Comparison of ENCODE assay signal across 8 cellular contexts in genomic region chr17:82495844-82496528, GRCh38. TPM values are rescaled to one million over a fixed set of nuclear protein-coding genes. Genes with fewer than 3 reads are reported as not detected.
DNase-seq lines count a peak whose midpoint lies in the region; ATAC-seq, FAIRE-seq and TF ChIP-seq lines count a peak whose summit lies in the region.

No MANE protein-coding gene starts in this region.

- H3K9ac ChIP-seq in trophoblast cell (ENCODE audit: low read length): no peak overlapping the region

- no peak overlapping the region for H2BK5ac ChIP-seq in trophoblast cell (ENCODE audit: low read depth, low read length, poor library complexity)

- peaks cover 2% of the 10 kb centered on the region for H3K79me2 ChIP-seq in trophoblast cell (ENCODE audit: control insufficient read depth, insufficient read depth, low read length, poor library complexity)

- no peak overlapping the region for H2AK5ac ChIP-seq in trophoblast cell (ENCODE audit: low read length)

- no peaks in the 10 kb centered on the region for H3K36me3 Mint-ChIP-seq in chondrocyte (ENCODE audit: low read depth)

- H3K4me3 Mint-ChIP-seq in chondrocyte (ENCODE audit: unreplicated experiment): peak overlapping the region; percentile 82

- TF ChIP-seq CTCF in chondrocyte (IDR thresholded peaks at IDR 0.05): no peak

- no peaks in the 10 kb centered on the region for H3K36me3 ChIP-seq in trophoblast cell (ENCODE audit: control insufficient read depth in 1 of 2, insufficient read depth in 2 of 2, low read length in 2 of 2)

- H3K14ac ChIP-seq in trophoblast cell (ENCODE audit: low read length): no peak overlapping the region

- no peak overlapping the region for H3K27ac ChIP-seq in trophoblast cell (ENCODE audit: low read depth, low read length)

- no peaks in the 10 kb centered on the region for H3K27me3 Mint-ChIP-seq in chondrocyte (ENCODE audit: low read depth)

- no peak for FAIRE-seq in GM12891 (lab: Jason Lieb, UNC)

- ATAC-seq in GM19023 (IDR thresholded peaks at IDR 0.05; ENCODE audit: unreplicated experiment) (no peak), GM21717 (IDR thresholded peaks at IDR 0.05; ENCODE audit: unreplicated experiment) (no peak)

- no CpG with 5 or more reads among the region's 12 CpGs for WGBS in trophoblast cell (ENCODE audit: extremely low coverage, insufficient coverage, insufficient read length)

- peaks cover 4 to 17% of the 10 kb centered on the region in 2 experiments for H3K4me1 ChIP-seq in trophoblast cell (ENCODE audit: control insufficient read depth in 1 of 2, insufficient read depth in 2 of 2, low read length in 2 of 2)

- peaks cover 4% of the 10 kb centered on the region for H3K79me1 ChIP-seq in trophoblast cell (ENCODE audit: low read length)

- H3K18ac ChIP-seq in trophoblast cell (ENCODE audit: low read length): no peak overlapping the region

- no peak overlapping the region for H2BK120ac ChIP-seq in trophoblast cell (ENCODE audit: insufficient read depth, low read length, poor library complexity)

- no peak overlapping the region for H4K12ac ChIP-seq in trophoblast cell (ENCODE audit: low read depth, low read length)

- H3K9me3 Mint-ChIP-seq in chondrocyte (ENCODE audit: low read depth): no peaks in the 10 kb centered on the region

- H3K27ac Mint-ChIP-seq in chondrocyte (ENCODE audit: unreplicated experiment): peak overlapping the region; percentile 27

- no peak overlapping the region for H3K4ac ChIP-seq in trophoblast cell (ENCODE audit: low read depth, low read length)

- H3K4me3 ChIP-seq in trophoblast cell (ENCODE audit: low read depth, low read length): no peak overlapping the region

- no peak overlapping the region for H2AFZ ChIP-seq in trophoblast cell (ENCODE audit: insufficient read depth, low read length, poor library complexity)

- no peak overlapping the region for H2BK12ac ChIP-seq in trophoblast cell (ENCODE audit: low read length)

- no peak overlapping the region for H3K23ac ChIP-seq in trophoblast cell (ENCODE audit: low read length)

- TF ChIP-seq POLR2A in GM12891 (IDR thresholded peaks at IDR 0.05; ENCODE audit: low read depth, low read length): no peak

- peaks cover 32% of the 10 kb centered on the region for H3K4me1 Mint-ChIP-seq in chondrocyte (ENCODE audit: low read depth)

- H4K8ac ChIP-seq in trophoblast cell (ENCODE audit: low read depth, low read length): no peak overlapping the region

- no peak overlapping the region for H4K91ac ChIP-seq in trophoblast cell (ENCODE audit: low read depth, low read length)

- H3K27me3 ChIP-seq in trophoblast cell (ENCODE audit: insufficient read depth, low read length): no peaks in the 10 kb centered on the region

- DNase-seq in DMS79 treated with DMSO at 0.1 percent for 48 hours (lab: John Stamatoyannopoulos, UW) (peak; percentile 50), NCI-H2029 treated with DMSO at 0.1 percent for 48 hours (lab: John Stamatoyannopoulos, UW) (peak; percentile 60), chondrocyte (ENCODE audit: low spot score) (no peak), trophoblast cell (peak; percentile 22 to 32), GM12891 (ENCODE audit: insufficient read length, low spot score) (no peak), NCI-H2107 treated with DMSO at 0.1 percent for 48 hours (lab: John Stamatoyannopoulos, UW; ENCODE audit: unreplicated experiment) (no peak)

- H3K4me2 ChIP-seq in trophoblast cell (ENCODE audit: low read length): no peak overlapping the region

- peaks cover 2% of the 10 kb centered on the region for H3K9me3 ChIP-seq in trophoblast cell (ENCODE audit: insufficient read depth, low read depth, low read length)

TF ChIP-seq in GM12891, 5 proteins besides CTCF, POLR2A, EP300 and RAD21:
- TF ChIP-seq TAF1 (IDR thresholded peaks at IDR 0.05; ENCODE audit: low read depth, low read length) (no peak), POU2F2 (IDR thresholded peaks at IDR 0.05; ENCODE audit: low read depth, low read length) (no peak), POLR2AphosphoS5 (IDR thresholded peaks at IDR 0.05; ENCODE audit: low read depth, low read length) (no peak), PAX5 (IDR thresholded peaks at IDR 0.05; ENCODE audit: insufficient read depth, low read length, severe bottlenecking) (no peak), SPI1 (IDR thresholded peaks at IDR 0.05; ENCODE audit: low read depth, low read length) (no peak)
TF ChIP-seq in GM12891: peak in this region for 0.

RNA-seq across cellular contexts. Expression of gene FOXK2, which starts 23.5 kb away (rescaled TPM):
- 47.6 to 49.5 TPM (median 49.4 TPM) in 3 replicates for total RNA-seq in chondrocyte
- polyA plus RNA-seq in trophoblast cell (2013): 68.4 and 69.0 TPM in 2 replicates
- polyA plus RNA-seq in GM12891 (2012; ENCODE audit: low read depth, missing spikeins): 19.6 TPM

RNA-seq across cellular contexts. Expression of gene NARF, which starts 37.4 kb away (rescaled TPM):
- 56.0 to 68.9 TPM (median 64.1 TPM) in 3 replicates for total RNA-seq in chondrocyte
- polyA plus RNA-seq in trophoblast cell (2013): 70.2 and 74.2 TPM in 2 replicates
- 119 TPM for polyA plus RNA-seq in GM12891 (2012; ENCODE audit: low read depth, missing spikeins)

RNA-seq across cellular contexts. Expression of gene CYBC1, which starts 45.4 kb away (rescaled TPM):
- total RNA-seq in chondrocyte: 52.5 to 55.4 TPM (median 53.0 TPM) in 3 replicates
- 38.4 and 38.7 TPM in 2 replicates for polyA plus RNA-seq in trophoblast cell (2013)
- 104 TPM for polyA plus RNA-seq in GM12891 (2012; ENCODE audit: low read depth, missing spikeins)

Comparison
In these comparisons a context has a peak if more than half of its experiments do, and no peak if none do; other contexts are left out.
1. DNase-seq: peak in DMS79 treated with DMSO at 0.1 percent for 48 hours (single experiment), NCI-H2029 treated with DMSO at 0.1 percent for 48 hours (single experiment) and trophoblast cell (2 of 2); none in chondrocyte (single experiment), GM12891 (single experiment) and NCI-H2107 treated with DMSO at 0.1 percent for 48 hours (single experiment).